ENCODE assay signal across 9 cellular contexts in genomic region chr3:13018561-13019242, GRCh38. TPM values are rescaled to one million over a fixed set of nuclear protein-coding genes. Genes with fewer than 3 reads are reported as not detected.
DNase-seq lines count a peak whose midpoint lies in the region; ATAC-seq lines count a peak whose summit lies in the region.
"Had no signal": no experiment of that assay in that cellular context is flagged by ENCODE, and none has a peak within 500 bp of the region (broad histone marks: within the 10 kb centered on the region; RNA-seq: fewer than 3 reads in every experiment).

No MANE protein-coding gene starts in this region.

- no peaks in the 10 kb centered on the region for H3K27me3 ChIP-seq in duodenal mucosa (ENCODE audit: control insufficient read depth in 1 of 2, insufficient read depth in 2 of 2, low read length in 2 of 2)
- no peaks in the 10 kb centered on the region for H3K27me3 ChIP-seq in aorta (ENCODE audit: control insufficient read depth in 1 of 2, insufficient read depth in 2 of 2, low read length in 1 of 2)

- H3K36me3 ChIP-seq in duodenal mucosa (ENCODE audit: control insufficient read depth in 1 of 2, insufficient read depth in 2 of 2, low read length in 2 of 2) (no peaks in the 10 kb centered on the region), aorta (ENCODE audit: control insufficient read depth in 1 of 2, insufficient read depth in 2 of 2, low read length in 1 of 2) (no peaks in the 10 kb centered on the region)

- CTCF ChIA-PET in activated CD4-positive, alpha-beta T cell treated with anti-CD3 and anti-CD28 coated beads for 36 hours (lab: Charles Lee), result no interaction called here

- intact Hi-C loops in Right ventricle myocardium inferior (cut with DNase I), result no loop called here
- intact Hi-C loops in left cardiac atrium (cut with DNase I), result no loop called here
- intact Hi-C loops in aorta (cut with DNase I), result no loop called here
- intact Hi-C loops in activated CD4-positive, alpha-beta T cell treated with anti-CD3 and anti-CD28 coated beads for 36 hours (cut with DNase I, micrococcal nuclease), result loop anchor here (10.0 kb wide), 2 partner anchors 824 to 1416 kb away; no protein-coding TSS in a partner anchor

- H3K36me3 Mint-ChIP-seq in naive B cell, result peaks cover 5 to 17% of the 10 kb centered on the region in 2 donors
- H3K36me3 Mint-ChIP-seq in activated CD4-positive, alpha-beta T cell treated with anti-CD3 and anti-CD28 coated beads for 36 hours (ENCODE audit: low read depth), result no peaks in the 10 kb centered on the region
- H3K36me3 Mint-ChIP-seq: activated naive CD8-positive, alpha-beta T cell had no signal

- H3K9me3 ChIP-seq in duodenal mucosa (ENCODE audit: control insufficient read depth in 1 of 2, low read length in 2 of 2), result no peaks in the 10 kb centered on the region
- H3K9me3 ChIP-seq in aorta (ENCODE audit: control insufficient read depth, low read length), result no peaks in the 10 kb centered on the region

- no peaks in the 10 kb centered on the region for H3K9me3 Mint-ChIP-seq in naive B cell
- H3K9me3 Mint-ChIP-seq in activated CD4-positive, alpha-beta T cell treated with anti-CD3 and anti-CD28 coated beads for 36 hours (ENCODE audit: low read depth), result no peaks in the 10 kb centered on the region

- no peaks in the 10 kb centered on the region for H3K27me3 Mint-ChIP-seq in naive B cell
- no peaks in the 10 kb centered on the region for H3K27me3 Mint-ChIP-seq in activated CD4-positive, alpha-beta T cell treated with anti-CD3 and anti-CD28 coated beads for 36 hours
- H3K27me3 Mint-ChIP-seq: activated naive CD8-positive, alpha-beta T cell had no signal

- H3K27ac ChIP-seq in duodenal mucosa (ENCODE audit: low read depth, low read length), result no peak overlapping the region
- H3K27ac ChIP-seq in aorta (ENCODE audit: low read depth in 1 of 2, low read length in 2 of 2), result no peak overlapping the region

- H3K4me1 Mint-ChIP-seq in naive B cell, result peaks cover 51 to 93% (median 85%) of the 10 kb centered on the region in 3 donors
- H3K4me1 Mint-ChIP-seq in activated CD4-positive, alpha-beta T cell treated with anti-CD3 and anti-CD28 coated beads for 36 hours, result peaks cover 26% of the 10 kb centered on the region

- H3K4me3 Mint-ChIP-seq in naive B cell, result peak overlapping the region; percentile 82 to 100 (median 88)
- H3K4me3 Mint-ChIP-seq in activated CD4-positive, alpha-beta T cell treated with anti-CD3 and anti-CD28 coated beads for 36 hours, result no peak overlapping the region
- H3K4me3 Mint-ChIP-seq: activated naive CD8-positive, alpha-beta T cell had no signal

- H3K4me3 ChIP-seq in duodenal mucosa (ENCODE audit: low read depth in 1 of 2, low read length in 2 of 2) (peak overlapping the region; percentile 2 to 21), aorta (ENCODE audit: low read length in 2 of 2) (no peak overlapping the region)

- POLR2A ChIA-PET in activated CD4-positive, alpha-beta T cell treated with anti-CD3 and anti-CD28 coated beads for 36 hours (lab: Charles Lee), result no interaction called here

- H3K4me1 ChIP-seq in duodenal mucosa (ENCODE audit: control insufficient read depth in 1 of 2, insufficient read depth in 2 of 2, low read length in 2 of 2), result peaks cover 52 to 55% of the 10 kb centered on the region in 2 donors
- no peaks in the 10 kb centered on the region for H3K4me1 ChIP-seq in aorta (ENCODE audit: control insufficient read depth in 1 of 2, insufficient read depth in 2 of 2, low read length in 2 of 2)

- 29% methylated on average over 15 of the region's 15 CpGs for whole genome bisulfite sequencing in aorta, 2 donors

- H3K27ac Mint-ChIP-seq in naive B cell, result peak overlapping the region; percentile 95 to 100 (median 98)
- no peak overlapping the region for H3K27ac Mint-ChIP-seq in activated CD4-positive, alpha-beta T cell treated with anti-CD3 and anti-CD28 coated beads for 36 hours
- H3K27ac Mint-ChIP-seq: activated naive CD8-positive, alpha-beta T cell had no signal

- no peak overlapping the region for H3K9ac ChIP-seq in duodenal mucosa (ENCODE audit: low read depth in 1 of 2, low read length in 2 of 2)

- DNase-seq in Right ventricle myocardium inferior (ENCODE audit: missing footprints) (peak; percentile 37), left cardiac atrium (no peak), naive B cell (no peak), aorta (peak; percentile 50 to 52)
- no peak for DNase-seq in activated CD4-positive, alpha-beta T cell treated with anti-CD3 and anti-CD28 coated beads for 36 hours

- ATAC-seq in Right ventricle myocardium inferior, result no peak
- ATAC-seq in left cardiac atrium, result no peak
- ATAC-seq in naive B cell (ENCODE audit: low read depth in 2 of 2), result no peak
- ATAC-seq in aorta (ENCODE audit: low FRiP score), result no peak
- no peak for ATAC-seq in GM18511 (IDR thresholded peaks at IDR 0.05; ENCODE audit: unreplicated experiment)
- ATAC-seq in activated CD4-positive, alpha-beta T cell treated with anti-CD3 and anti-CD28 coated beads for 36 hours, result no peak
- ATAC-seq in GM21717 (IDR thresholded peaks at IDR 0.05; ENCODE audit: unreplicated experiment), result no peak

RNA-seq across cellular contexts. Expression of gene IQSEC1, which starts 54.5 kb away (rescaled TPM):
- total RNA-seq in Right ventricle myocardium inferior, result 81.2 TPM
- 10 to 100 TPM; 58.8 to 73.7 TPM for total RNA-seq in left cardiac atrium
- 10 to 100 TPM; 14.6 to 73.4 (median 36.9) TPM for polyA plus RNA-seq in naive B cell (ENCODE audit: low read depth in 6 of 6)
- total RNA-seq in aorta, result 10 to 100 TPM; 76.1 to 84.7 TPM
- polyA plus RNA-seq in aorta, result 10 to 100 TPM; 12.6 to 23.7 TPM
- 10 to 100 TPM; 36.8 to 40.4 TPM for total RNA-seq in activated CD4-positive, alpha-beta T cell treated with anti-CD3 and anti-CD28 coated beads for 36 hours

Comparison
In these comparisons a context has a peak if more than half of its experiments do, and no peak if none do; other contexts are left out.
1. DNase-seq: peak in Right ventricle myocardium inferior (single experiment) and aorta (2 of 2); none in left cardiac atrium (single experiment), naive B cell (single experiment) and activated CD4-positive, alpha-beta T cell treated with anti-CD3 and anti-CD28 coated beads for 36 hours (single experiment).
2. H3K4me3 ChIP-seq: peak in duodenal mucosa (2 of 2); none in aorta (0 of 2).
3. intact Hi-C loops: an anchor here in activated CD4-positive, alpha-beta T cell treated with anti-CD3 and anti-CD28 coated beads for 36 hours (10.0 kb wide); none called in Right ventricle myocardium inferior, left cardiac atrium and aorta.